Comparison of ENCODE assay signal across 8 cellular contexts in the genomic region with DNA sequence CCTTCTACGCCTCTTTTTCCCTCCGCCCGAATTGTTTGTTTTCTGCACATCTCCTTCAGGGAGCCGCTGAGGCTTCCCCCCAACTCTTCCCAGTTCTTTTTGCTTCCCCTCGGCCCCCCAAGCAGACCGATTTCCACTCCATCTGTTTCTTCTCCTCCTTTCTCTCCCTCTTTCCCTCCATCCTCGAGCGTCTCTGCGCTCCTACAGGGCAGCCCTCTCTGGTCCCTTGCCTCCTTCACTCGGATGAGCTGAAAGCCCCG. TPM values are rescaled to one million over a fixed set of nuclear protein-coding genes. Genes with fewer than 3 reads are reported as not detected.
DNase-seq lines count a peak whose midpoint lies in the region; ATAC-seq and TF ChIP-seq lines count a peak whose summit lies in the region.

No MANE protein-coding gene starts in this region.

- H3K27ac Mint-ChIP-seq in activated CD4-positive, alpha-beta T cell treated with anti-CD3 and anti-CD28 coated beads, Interleukin-2, amount 10 ng/mL, durations not matched to agents 7 days and 5 days = peak overlapping the region; percentile 10
- H3K27ac Mint-ChIP-seq in WTC11 = no peak overlapping the region

- H3K27me3 ChIP-seq in iPS-15b (ENCODE audit: control insufficient read depth, insufficient read depth, low read length) (peaks cover 100% of the 10 kb centered on the region), stomach smooth muscle (ENCODE audit: control insufficient read depth in 1 of 2, insufficient read depth in 2 of 2, low read length in 2 of 2) (peaks cover 97 to 99% of the 10 kb centered on the region in 2 donors)

- H3K27ac ChIP-seq in stomach smooth muscle (ENCODE audit: low read length) = no peak overlapping the region

- H3K36me3 ChIP-seq in iPS-15b (ENCODE audit: control insufficient read depth, insufficient read depth, low read length) (no peaks in the 10 kb centered on the region), stomach smooth muscle (ENCODE audit: control insufficient read depth in 2 of 2, insufficient read depth in 2 of 2, low read length in 2 of 2) (no peaks in the 10 kb centered on the region)

- no peaks in the 10 kb centered on the region for H3K9me3 Mint-ChIP-seq in activated CD4-positive, alpha-beta T cell treated with anti-CD3 and anti-CD28 coated beads, Interleukin-2, amount 10 ng/mL, durations not matched to agents 7 days and 5 days
- no peaks in the 10 kb centered on the region for H3K9me3 Mint-ChIP-seq in WTC11

- ATAC-seq in WTC11 = no peak

- H3K4me3 ChIP-seq in iPS-15b (ENCODE audit: low read depth, low read length) (peak overlapping the region; percentile 48), stomach smooth muscle (ENCODE audit: low read length in 2 of 2) (peak overlapping the region; percentile 26 to 59)

- H3K9me3 ChIP-seq in iPS-15b (ENCODE audit: control insufficient read depth, insufficient read depth, low read length) (no peaks in the 10 kb centered on the region), stomach smooth muscle (ENCODE audit: control insufficient read depth in 2 of 2, low read length in 2 of 2) (peaks cover 0 to 2% of the 10 kb centered on the region in 2 donors)

- no peak overlapping the region for H3K9ac ChIP-seq in iPS-15b (ENCODE audit: low read depth, low read length)
- no peak overlapping the region for H3K9ac ChIP-seq in stomach smooth muscle (ENCODE audit: low read length in 2 of 2)

- peak overlapping the region; percentile 64 for H3K4me3 Mint-ChIP-seq in activated CD4-positive, alpha-beta T cell treated with anti-CD3 and anti-CD28 coated beads, Interleukin-2, amount 10 ng/mL, durations not matched to agents 7 days and 5 days
- H3K4me3 Mint-ChIP-seq in WTC11 = peak overlapping the region; percentile 82

- H3K4me1 ChIP-seq in iPS-15b (ENCODE audit: control insufficient read depth, insufficient read depth, low read length) (peaks cover 40% of the 10 kb centered on the region), stomach smooth muscle (ENCODE audit: control insufficient read depth, insufficient read depth, low read length) (peaks cover 33% of the 10 kb centered on the region)

- H3K36me3 Mint-ChIP-seq in activated CD4-positive, alpha-beta T cell treated with anti-CD3 and anti-CD28 coated beads, Interleukin-2, amount 10 ng/mL, durations not matched to agents 7 days and 5 days (ENCODE audit: low read depth) = peaks cover 3% of the 10 kb centered on the region
- no peaks in the 10 kb centered on the region; the same call in 1 of the 2 replicates for H3K36me3 Mint-ChIP-seq in WTC11

- DNase-seq in activated CD4-positive, alpha-beta T cell treated with anti-CD3 and anti-CD28 coated beads, Interleukin-2, amount 10 ng/mL, durations not matched to agents 7 days and 5 days = no peak
- DNase-seq in activated CD4-positive, alpha-beta T cell treated with anti-CD3 and anti-CD28 coated beads for 4 hours = no peak
- DNase-seq in WTC11 (ENCODE audit: low spot score) (no peak), HK-2 (ENCODE audit: unreplicated experiment) (no peak), NCI-H510A (lab: John Stamatoyannopoulos, UW) (no peak), AML-193 (lab: John Stamatoyannopoulos, UW) (no peak)

- POLR2A ChIA-PET in activated CD4-positive, alpha-beta T cell treated with anti-CD3 and anti-CD28 coated beads, Interleukin-2, amount 10 ng/mL, durations not matched to agents 7 days and 5 days (lab: Charles Lee) = no interaction called here
- POLR2A ChIA-PET in WTC11 (lab: Charles Lee) = no interaction called here

- CTCF ChIA-PET in activated CD4-positive, alpha-beta T cell treated with anti-CD3 and anti-CD28 coated beads, Interleukin-2, amount 10 ng/mL, durations not matched to agents 7 days and 5 days (lab: Charles Lee) = interaction anchor here (0.7 to 1.8 kb wide), 7 partner anchors 9 to 398 kb away, joined by 3 to 9 read pairs (median 3); a partner anchor contains a TSS
- CTCF ChIA-PET in WTC11 (lab: Charles Lee) = interaction anchor here (0.9 to 2.0 kb wide), 4 partner anchors 9 to 396 kb away, joined by 3 to 6 read pairs (median 4); no protein-coding TSS in a partner anchor

- TF ChIP-seq CTCF in WTC11 (IDR thresholded peaks at IDR 0.05) = no peak

- peaks cover 100% of the 10 kb centered on the region for H3K27me3 Mint-ChIP-seq in activated CD4-positive, alpha-beta T cell treated with anti-CD3 and anti-CD28 coated beads, Interleukin-2, amount 10 ng/mL, durations not matched to agents 7 days and 5 days
- H3K27me3 Mint-ChIP-seq in WTC11 (ENCODE audit: low read depth) = peaks cover 100% of the 10 kb centered on the region

- peaks cover 74% of the 10 kb centered on the region for H3K4me1 Mint-ChIP-seq in activated CD4-positive, alpha-beta T cell treated with anti-CD3 and anti-CD28 coated beads, Interleukin-2, amount 10 ng/mL, durations not matched to agents 7 days and 5 days
- H3K4me1 Mint-ChIP-seq in WTC11 = peaks cover 97% of the 10 kb centered on the region

TF ChIP-seq in WTC11, 78 proteins besides CTCF, POLR2A, EP300 and RAD21 (continues in another document):
- TF ChIP-seq ZNF263 (CRISPR knock-in tag; IDR thresholded peaks at IDR 0.05; ENCODE audit: low read depth) (no peak), SP1 (CRISPR knock-in tag; conservative IDR thresholded peaks at IDR 0.05) (no peak), GABPB1 (CRISPR knock-in tag; IDR thresholded peaks at IDR 0.05) (no peak), EMX1 (CRISPR knock-in tag; IDR thresholded peaks at IDR 0.05) (no peak)
- TF ChIP-seq, protein P1, sequence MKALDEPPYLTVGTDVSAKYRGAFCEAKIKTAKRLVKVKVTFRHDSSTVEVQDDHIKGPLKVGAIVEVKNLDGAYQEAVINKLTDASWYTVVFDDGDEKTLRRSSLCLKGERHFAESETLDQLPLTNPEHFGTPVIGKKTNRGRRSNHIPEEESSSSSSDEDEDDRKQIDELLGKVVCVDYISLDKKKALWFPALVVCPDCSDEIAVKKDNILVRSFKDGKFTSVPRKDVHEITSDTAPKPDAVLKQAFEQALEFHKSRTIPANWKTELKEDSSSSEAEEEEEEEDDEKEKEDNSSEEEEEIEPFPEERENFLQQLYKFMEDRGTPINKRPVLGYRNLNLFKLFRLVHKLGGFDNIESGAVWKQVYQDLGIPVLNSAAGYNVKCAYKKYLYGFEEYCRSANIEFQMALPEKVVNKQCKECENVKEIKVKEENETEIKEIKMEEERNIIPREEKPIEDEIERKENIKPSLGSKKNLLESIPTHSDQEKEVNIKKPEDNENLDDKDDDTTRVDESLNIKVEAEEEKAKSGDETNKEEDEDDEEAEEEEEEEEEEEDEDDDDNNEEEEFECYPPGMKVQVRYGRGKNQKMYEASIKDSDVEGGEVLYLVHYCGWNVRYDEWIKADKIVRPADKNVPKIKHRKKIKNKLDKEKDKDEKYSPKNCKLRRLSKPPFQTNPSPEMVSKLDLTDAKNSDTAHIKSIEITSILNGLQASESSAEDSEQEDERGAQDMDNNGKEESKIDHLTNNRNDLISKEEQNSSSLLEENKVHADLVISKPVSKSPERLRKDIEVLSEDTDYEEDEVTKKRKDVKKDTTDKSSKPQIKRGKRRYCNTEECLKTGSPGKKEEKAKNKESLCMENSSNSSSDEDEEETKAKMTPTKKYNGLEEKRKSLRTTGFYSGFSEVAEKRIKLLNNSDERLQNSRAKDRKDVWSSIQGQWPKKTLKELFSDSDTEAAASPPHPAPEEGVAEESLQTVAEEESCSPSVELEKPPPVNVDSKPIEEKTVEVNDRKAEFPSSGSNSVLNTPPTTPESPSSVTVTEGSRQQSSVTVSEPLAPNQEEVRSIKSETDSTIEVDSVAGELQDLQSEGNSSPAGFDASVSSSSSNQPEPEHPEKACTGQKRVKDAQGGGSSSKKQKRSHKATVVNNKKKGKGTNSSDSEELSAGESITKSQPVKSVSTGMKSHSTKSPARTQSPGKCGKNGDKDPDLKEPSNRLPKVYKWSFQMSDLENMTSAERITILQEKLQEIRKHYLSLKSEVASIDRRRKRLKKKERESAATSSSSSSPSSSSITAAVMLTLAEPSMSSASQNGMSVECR (CRISPR knock-in tag; IDR thresholded peaks at IDR 0.05; ENCODE audit: borderline replicate concordance) = no peak
- TF ChIP-seq, protein P2, sequence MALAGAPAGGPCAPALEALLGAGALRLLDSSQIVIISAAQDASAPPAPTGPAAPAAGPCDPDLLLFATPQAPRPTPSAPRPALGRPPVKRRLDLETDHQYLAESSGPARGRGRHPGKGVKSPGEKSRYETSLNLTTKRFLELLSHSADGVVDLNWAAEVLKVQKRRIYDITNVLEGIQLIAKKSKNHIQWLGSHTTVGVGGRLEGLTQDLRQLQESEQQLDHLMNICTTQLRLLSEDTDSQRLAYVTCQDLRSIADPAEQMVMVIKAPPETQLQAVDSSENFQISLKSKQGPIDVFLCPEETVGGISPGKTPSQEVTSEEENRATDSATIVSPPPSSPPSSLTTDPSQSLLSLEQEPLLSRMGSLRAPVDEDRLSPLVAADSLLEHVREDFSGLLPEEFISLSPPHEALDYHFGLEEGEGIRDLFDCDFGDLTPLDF (CRISPR knock-in tag; IDR thresholded peaks at IDR 0.05) = no peak
- TF ChIP-seq, protein P3, sequence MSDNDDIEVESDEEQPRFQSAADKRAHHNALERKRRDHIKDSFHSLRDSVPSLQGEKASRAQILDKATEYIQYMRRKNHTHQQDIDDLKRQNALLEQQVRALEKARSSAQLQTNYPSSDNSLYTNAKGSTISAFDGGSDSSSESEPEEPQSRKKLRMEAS (CRISPR knock-in tag; IDR thresholded peaks at IDR 0.05) = no peak
- TF ChIP-seq, protein P4, sequence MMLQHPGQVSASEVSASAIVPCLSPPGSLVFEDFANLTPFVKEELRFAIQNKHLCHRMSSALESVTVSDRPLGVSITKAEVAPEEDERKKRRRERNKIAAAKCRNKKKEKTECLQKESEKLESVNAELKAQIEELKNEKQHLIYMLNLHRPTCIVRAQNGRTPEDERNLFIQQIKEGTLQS (CRISPR knock-in tag; conservative IDR thresholded peaks at IDR 0.05) = no peak
- TF ChIP-seq, protein P5, sequence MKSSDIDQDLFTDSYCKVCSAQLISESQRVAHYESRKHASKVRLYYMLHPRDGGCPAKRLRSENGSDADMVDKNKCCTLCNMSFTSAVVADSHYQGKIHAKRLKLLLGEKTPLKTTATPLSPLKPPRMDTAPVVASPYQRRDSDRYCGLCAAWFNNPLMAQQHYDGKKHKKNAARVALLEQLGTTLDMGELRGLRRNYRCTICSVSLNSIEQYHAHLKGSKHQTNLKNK (CRISPR knock-in tag; IDR thresholded peaks at IDR 0.05) = no peak

RNA-seq across cellular contexts. Expression of a gene that starts 0.3 kb away (rescaled TPM):
- not detected for total RNA-seq in activated CD4-positive, alpha-beta T cell treated with anti-CD3 and anti-CD28 coated beads, Interleukin-2, amount 10 ng/mL, durations not matched to agents 7 days and 5 days
- not detected in 3 replicates for total RNA-seq in WTC11 (2021)

RNA-seq across cellular contexts. Expression of a gene that starts 15.1 kb away (rescaled TPM):
- total RNA-seq in activated CD4-positive, alpha-beta T cell treated with anti-CD3 and anti-CD28 coated beads, Interleukin-2, amount 10 ng/mL, durations not matched to agents 7 days and 5 days = 1 to 10 TPM; 1.2 to 2.0 TPM
- 0.33 to 0.89 TPM (median 0.73 TPM) in 3 replicates for total RNA-seq in WTC11 (2021)
